Comparison of ENCODE assay signal across 1 cellular context in genomic region chr13:100234524-100235136, GRCh38.
TF ChIP-seq lines count a peak whose summit lies in the region.

No MANE protein-coding gene starts in this region.

TF ChIP-seq in WTC11, 78 proteins besides CTCF, POLR2A, EP300 and RAD21 (continued from another document):
- TF ChIP-seq CDX4 (CRISPR knock-in tag; IDR thresholded peaks at IDR 0.05; ENCODE audit: borderline replicate concordance) (no peak), TP53 (CRISPR knock-in tag; IDR thresholded peaks at IDR 0.05) (no peak), MAX (CRISPR knock-in tag; IDR thresholded peaks at IDR 0.05) (no peak), SMAD3 (CRISPR knock-in tag; IDR thresholded peaks at IDR 0.05; ENCODE audit: borderline replicate concordance) (no peak), RORB (CRISPR knock-in tag; IDR thresholded peaks at IDR 0.05) (no peak), FOXP1 (CRISPR knock-in tag; IDR thresholded peaks at IDR 0.05; ENCODE audit: borderline replicate concordance) (no peak), TEAD1 (CRISPR knock-in tag; IDR thresholded peaks at IDR 0.05) (no peak), NFE2L1 (CRISPR knock-in tag; IDR thresholded peaks at IDR 0.05) (no peak), ZNF425 (CRISPR knock-in tag; conservative IDR thresholded peaks at IDR 0.05) (no peak), ZNF232 (CRISPR knock-in tag; IDR thresholded peaks at IDR 0.05) (no peak), ZNF281 (CRISPR knock-in tag; IDR thresholded peaks at IDR 0.05) (no peak)
